ENCODE assay signal across 1 cellular context in genomic region chr5:127596501-127596900, GRCh38.
TF ChIP-seq lines count a peak whose summit lies in the region.

No MANE protein-coding gene starts in this region.

TF ChIP-seq in GM23338, 12 proteins besides CTCF, POLR2A, EP300 and RAD21 (continued from another document):
- no peak for TF ChIP-seq ZNF462 (CRISPR knock-in tag; IDR thresholded peaks at IDR 0.05)
